Comparison of ENCODE assay signal across 8 cellular contexts in genomic region chr14:55339770-55340169, GRCh38.
DNase-seq lines count a peak whose midpoint lies in the region; ATAC-seq and FAIRE-seq lines count a peak whose summit lies in the region.

No MANE protein-coding gene starts in this region.

- no peak overlapping the region for H3K27ac Mint-ChIP-seq in activated naive CD4-positive, alpha-beta T cell treated with anti-CD3 and anti-CD28 coated beads, Interleukin-2, amount 50 U/mL, for 72 hours

- H3K9me3 Mint-ChIP-seq in activated naive CD4-positive, alpha-beta T cell treated with anti-CD3 and anti-CD28 coated beads, Interleukin-2, amount 50 U/mL, for 72 hours, result no peaks in the 10 kb centered on the region

- peak; percentile 17 for DNase-seq in stimulated activated CD4-positive, alpha-beta T cell treated with anti-CD3 and anti-CD28 coated beads, Interleukin-2, amount 100 ng/mL, for 4 hours (ENCODE audit: low read depth)
- no peak for DNase-seq in stimulated activated CD4-positive, alpha-beta T cell treated with anti-CD3 and anti-CD28 coated beads, Interleukin-12 subunit alpha, Interleukin-12 subunit beta, amount 100 ng/mL, for 4 hours
- peak in 1 of 2 donors; percentile 31 for DNase-seq in activated naive CD4-positive, alpha-beta T cell treated with anti-CD3 and anti-CD28 coated beads, Interleukin-2, amount 50 U/mL, for 72 hours (ENCODE audit: low spot score in 2 of 2)
- DNase-seq in urothelium cell line (ENCODE audit: low spot score) (no peak), GM19240 (ENCODE audit: insufficient read length, low spot score) (no peak), MV-4-11 (lab: John Stamatoyannopoulos, UW) (no peak)

- no peaks in the 10 kb centered on the region for H3K36me3 Mint-ChIP-seq in activated naive CD4-positive, alpha-beta T cell treated with anti-CD3 and anti-CD28 coated beads, Interleukin-2, amount 50 U/mL, for 72 hours

- peak; percentile 79 for ATAC-seq in HG03108 (IDR thresholded peaks at IDR 0.05; ENCODE audit: unreplicated experiment)
- ATAC-seq in activated naive CD4-positive, alpha-beta T cell treated with anti-CD3 and anti-CD28 coated beads, Interleukin-2, amount 50 U/mL, for 72 hours, result peak; percentile 49 to 74
- no peak for ATAC-seq in HG03175 (IDR thresholded peaks at IDR 0.05; ENCODE audit: unreplicated experiment)

- FAIRE-seq in urothelium cell line (lab: Jason Lieb, UNC), result peak; percentile 42
